10 cellular contexts compared by ENCODE assay signal in genomic region chr15:39918688-39919385, GRCh38. TPM values are rescaled to one million over a fixed set of nuclear protein-coding genes. Genes with fewer than 3 reads are reported as not detected.
DNase-seq lines count a peak whose midpoint lies in the region; ATAC-seq, FAIRE-seq and TF ChIP-seq lines count a peak whose summit lies in the region.
"Had no signal": no experiment of that assay in that cellular context is flagged by ENCODE, and none has a peak within 500 bp of the region (broad histone marks: within the 10 kb centered on the region; RNA-seq: fewer than 3 reads in every experiment).

No MANE protein-coding gene starts in this region.

- ATAC-seq in GM21367 (IDR thresholded peaks at IDR 0.05; ENCODE audit: unreplicated experiment) (no peak), HG02610 (IDR thresholded peaks at IDR 0.05; ENCODE audit: unreplicated experiment) (no peak), HG03565 (IDR thresholded peaks at IDR 0.05; ENCODE audit: unreplicated experiment) (no peak)

- H2BK15ac ChIP-seq in H1 (ENCODE audit: low read length): no peak overlapping the region

- H3K79me1 ChIP-seq in H1 (ENCODE audit: low read depth, low read length): peaks cover 6% of the 10 kb centered on the region; the same call in 1 of the 2 replicates

- no peak for TF ChIP-seq EP300 in H1 (IDR thresholded peaks at IDR 0.05; ENCODE audit: borderline replicate concordance in 1 of 2, low read depth in 2 of 2, low read length in 2 of 2)

- H3K4me1 Mint-ChIP-seq in CD14-positive monocyte: peaks cover 15% of the 10 kb centered on the region
- peaks cover 22% of the 10 kb centered on the region for H3K4me1 Mint-ChIP-seq in nephron

- FAIRE-seq in H1 (lab: Jason Lieb, UNC): no peak

- H3K27ac ChIP-seq in H1 (ENCODE audit: low read depth, low read length): no peak overlapping the region; the same call in 1 of the 2 replicates

- POLR2A ChIA-PET in H1 (lab: Charles Lee; ENCODE audit: partially characterized antibody): interaction anchor here (0.9 to 2.7 kb wide), 8 partner anchors 10 to 122 kb away, joined by 3 to 27 read pairs (median 7); partner anchors contain the start of gene EIF2AK4

- TF ChIP-seq POLR2A in H1 (IDR thresholded peaks at IDR 0.05; ENCODE audit: control extremely low read depth in 1 of 2, low read depth in 2 of 2, low read length in 2 of 2): no peak

- H3K4me2 ChIP-seq in H1 (ENCODE audit: insufficient read depth in 1 of 2, low read depth in 2 of 2, low read length in 2 of 2): peak overlapping the region; percentile 67 to 82

- DNase-seq in CD14-positive monocyte (ENCODE audit: low spot score) (no peak), M059J (ENCODE audit: low read depth) (peak; percentile 87), H1 (ENCODE audit: low read depth in 1 of 2, low spot score in 2 of 2) (no peak), midbrain (lab: John Stamatoyannopoulos, UW) (no peak)
- DNase-seq: NCI-H2081 had no signal

- H3K4ac ChIP-seq in H1 (replicated peaks; ENCODE audit: insufficient read length, low read depth, low read length): no peak overlapping the region

- no peak overlapping the region for H2BK20ac ChIP-seq in H1 (ENCODE audit: low read length)

- H3K27me3 Mint-ChIP-seq in CD14-positive monocyte (ENCODE audit: low read depth in 3 of 3): peaks cover 41 to 64% (median 45%) of the 10 kb centered on the region in 3 donors
- H3K27me3 Mint-ChIP-seq in nephron (ENCODE audit: low read depth): peaks cover 34% of the 10 kb centered on the region

- H4K5ac ChIP-seq in H1 (ENCODE audit: insufficient read length, low read depth, low read length): no peak overlapping the region

- H3K36me3 Mint-ChIP-seq in CD14-positive monocyte (peaks cover 0 to 10% of the 10 kb centered on the region in 2 donors), nephron (ENCODE audit: low read depth) (no peaks in the 10 kb centered on the region)

- H3K4me3 Mint-ChIP-seq in CD14-positive monocyte (peak overlapping the region; percentile 37 to 82), nephron (peak overlapping the region; percentile 73 to 89 (median 86))

- H3K9me3 ChIP-seq in H1 (ENCODE audit: insufficient read depth in 2 of 2, low read depth in 1 of 2, low read length in 1 of 2): no peaks in the 10 kb centered on the region

- H4K20me1 ChIP-seq in H1 (replicated peaks in 1 of 2; ENCODE audit: control insufficient read depth in 1 of 2, insufficient read depth in 2 of 2, low read length in 2 of 2): peaks cover 2 to 13% of the 10 kb centered on the region in 2 experiments

- no peak overlapping the region for H2BK120ac ChIP-seq in H1 (replicated peaks; ENCODE audit: low read depth, low read length)

- H3K27ac Mint-ChIP-seq in CD14-positive monocyte: no peak overlapping the region
- peak overlapping the region in 2 of 3 experiments; percentile 17 to 31 for H3K27ac Mint-ChIP-seq in nephron
- H3K27ac Mint-ChIP-seq: dendritic cell treated with granulocyte-macrophage colony-stimulating factor and Interleukin-4, amounts not matched to agents 40 ng/mL and 50 ng/mL, for 4 days had no signal

- H3K4me3 ChIP-seq in H1 (ENCODE audit: extremely low read depth in 1 of 4, insufficient read depth in 2 of 4, low read depth in 3 of 4, low read length in 4 of 4): peak overlapping the region; percentile 91 to 95 (median 94)

- peak overlapping the region; percentile 56 for H3K56ac ChIP-seq in H1 (replicated peaks; ENCODE audit: insufficient read length, low read depth, low read length)

- H3K23me2 ChIP-seq in H1 (ENCODE audit: low read depth, low read length): peaks cover 7% of the 10 kb centered on the region

- peak overlapping the region; percentile 15 for H3K23ac ChIP-seq in H1 (ENCODE audit: insufficient read length)

- no peak for TF ChIP-seq RAD21 in H1 (IDR thresholded peaks at IDR 0.05 in 1 of 2, conservative IDR thresholded peaks at IDR 0.05 in 1 of 2; ENCODE audit: low read depth in 2 of 2, low read length in 2 of 2)

- H3K14ac ChIP-seq in H1 (ENCODE audit: insufficient read length): no peak overlapping the region

- CTCF ChIA-PET in H1 (lab: Charles Lee; ENCODE audit: partially characterized antibody): interaction anchor here (1.1 to 1.7 kb wide), 4 partner anchors 9 to 31 kb away, joined by 3 to 6 read pairs (median 4); no protein-coding TSS in a partner anchor

- TF ChIP-seq CTCF in CD14-positive monocyte (IDR thresholded peaks at IDR 0.05) (no peak), H1 (IDR thresholded peaks at IDR 0.05; ENCODE audit: control extremely low read depth in 1 of 3, insufficient read depth in 1 of 3, low read depth in 1 of 3, low read length in 3 of 3) (no peak), nephron (IDR thresholded peaks at IDR 0.05; ENCODE audit: unreplicated experiment in 3 of 3) (no peak)

- peaks cover 0 to 10% (median 4%) of the 10 kb centered on the region in 4 experiments; a peak in 4 of 8 replicates for H3K36me3 ChIP-seq in H1 (ENCODE audit: control insufficient read depth in 2 of 4, insufficient read depth in 4 of 4, low read length in 3 of 4)

- H3K79me2 ChIP-seq in H1 (ENCODE audit: control insufficient read depth in 1 of 2, insufficient read depth in 2 of 2, low read length in 2 of 2): peaks cover 14 to 68% of the 10 kb centered on the region in 2 experiments; a peak in 3 of 4 replicates

- peak overlapping the region; percentile 55 to 84 (median 78) for H3K9ac ChIP-seq in H1 (replicated peaks in 1 of 4; ENCODE audit: extremely low read depth in 1 of 4, low read depth in 3 of 4, low read length in 3 of 4)

- 8% methylated on average over 13 of the region's 13 CpGs; no CpG with 5 or more reads in 1 of the 2 experiments for WGBS in H1 (ENCODE audit: extremely low coverage in 1 of 2, insufficient coverage in 1 of 2, insufficient read length in 1 of 2, insufficient replicate concordance in 2 of 2, low coverage in 1 of 2, low lambda C conversion rate in 2 of 2, missing lambda C conversion rate in 1 of 2), 2 experiments

- intact Hi-C loops in CD14-positive monocyte (cut with micrococcal nuclease): no loop called here

- H4K91ac ChIP-seq in H1 (replicated peaks; ENCODE audit: insufficient read length, low read length): no peak overlapping the region

- peaks cover 2 to 7% (median 3%) of the 10 kb centered on the region in 4 experiments; a peak in 5 of 7 replicates for H3K4me1 ChIP-seq in H1 (replicated peaks in 1 of 4; ENCODE audit: control insufficient read depth in 3 of 4, insufficient read depth in 4 of 4, low read length in 3 of 4)

- no peak overlapping the region for H2BK5ac ChIP-seq in H1 (ENCODE audit: low read depth, low read length)

- H4K8ac ChIP-seq in H1 (ENCODE audit: extremely low read depth, insufficient read depth, low read length): no peak overlapping the region

- H2BK12ac ChIP-seq in H1 (ENCODE audit: low read depth, low read length): no peak overlapping the region

- H2AFZ ChIP-seq in H1 (ENCODE audit: low read length): no peak overlapping the region

- no peak overlapping the region for H3K18ac ChIP-seq in H1 (ENCODE audit: extremely low read depth, low read length)

- no peak overlapping the region for H2AK5ac ChIP-seq in H1 (ENCODE audit: low read depth, low read length)

- H3K9me3 Mint-ChIP-seq in CD14-positive monocyte (peaks cover 7 to 21% (median 8%) of the 10 kb centered on the region in 7 donors), nephron (peaks cover 6% of the 10 kb centered on the region)
- H3K9me3 Mint-ChIP-seq: dendritic cell treated with granulocyte-macrophage colony-stimulating factor and Interleukin-4, amounts not matched to agents 40 ng/mL and 50 ng/mL, for 4 days had no signal

- H3K27me3 ChIP-seq in H1 (replicated peaks in 1 of 4; ENCODE audit: control insufficient read depth in 3 of 4, extremely low read depth in 1 of 4, insufficient read depth in 3 of 4, low read length in 3 of 4): no peaks in the 10 kb centered on the region

TF ChIP-seq in H1, 55 proteins besides CTCF, POLR2A, EP300 and RAD21 (continues in another document):
- no peak for TF ChIP-seq SIRT6 (IDR thresholded peaks at IDR 0.05; ENCODE audit: low read length)
- TF ChIP-seq KDM1A (IDR thresholded peaks at IDR 0.05; ENCODE audit: borderline replicate concordance, low read length): no peak
- TF ChIP-seq TBP (IDR thresholded peaks at IDR 0.05; ENCODE audit: low read depth, low read length): no peak
- TF ChIP-seq, protein P1, sequence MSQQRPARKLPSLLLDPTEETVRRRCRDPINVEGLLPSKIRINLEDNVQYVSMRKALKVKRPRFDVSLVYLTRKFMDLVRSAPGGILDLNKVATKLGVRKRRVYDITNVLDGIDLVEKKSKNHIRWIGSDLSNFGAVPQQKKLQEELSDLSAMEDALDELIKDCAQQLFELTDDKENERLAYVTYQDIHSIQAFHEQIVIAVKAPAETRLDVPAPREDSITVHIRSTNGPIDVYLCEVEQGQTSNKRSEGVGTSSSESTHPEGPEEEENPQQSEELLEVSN (IDR thresholded peaks at IDR 0.05): no peak
- no peak for TF ChIP-seq EZH2 (IDR thresholded peaks at IDR 0.05; ENCODE audit: low read depth, low read length, severe bottlenecking)
- TF ChIP-seq HDAC2 (IDR thresholded peaks at IDR 0.05; ENCODE audit: borderline replicate concordance in 1 of 2, low read depth in 2 of 2, low read length in 2 of 2): no peak
- no peak for TF ChIP-seq MAFK (IDR thresholded peaks at IDR 0.05; ENCODE audit: low read depth, low read length)
- TF ChIP-seq TCF12 (IDR thresholded peaks at IDR 0.05; ENCODE audit: low read depth, low read length): no peak

RNA-seq across cellular contexts. Expression of gene GPR176, which starts 1.2 kb away (rescaled TPM):
- polyA plus RNA-seq in CD14-positive monocyte: under 1 TPM in 1 of 2 donors, not detected in 1; 0.18 TPM
- 75.9 and 107 TPM in 2 replicates for total RNA-seq in M059J (2014; rRNA removed; shearing (Covaris generic))
- 190 and 198 TPM in 2 replicates for total RNA-seq in H1 (2021; fragmentation: NEBNext Ultra II Directional; extraction: Animal tissue kit (Norgen Biotek cat#: 25700))
- polyA plus RNA-seq in H1 (2011; rRNA removed): 281 and 318 TPM in 2 replicates
- 189 TPM for polyA plus RNA-seq in H1 (2011; cell fraction: cytosol; rRNA removed)
- 347 TPM for polyA plus RNA-seq in H1 (2011; cell fraction: nucleus; rRNA removed)
- 147 to 191 TPM (median 166 TPM) in 4 replicates for polyA plus RNA-seq in H1 (2012, experiment 1 of 2)
- 130 TPM for polyA plus RNA-seq in H1 (2012, experiment 2 of 2)
- polyA plus RNA-seq in H1 (2013, experiment 1 of 2): 98.7 TPM
- 108 TPM for polyA plus RNA-seq in H1 (2013, experiment 2 of 2)
- polyA minus RNA-seq in H1 (2011; rRNA and poly(A)+ RNA removed): 732 and 803 TPM in 2 replicates
- 146 TPM for polyA minus RNA-seq in H1 (2011; cell fraction: cytosol; rRNA and poly(A)+ RNA removed)
- 175 TPM for polyA minus RNA-seq in H1 (2011; cell fraction: nucleus; rRNA and poly(A)+ RNA removed)

RNA-seq across cellular contexts. Expression of gene EIF2AK4, which starts 15.1 kb away (rescaled TPM):
- polyA plus RNA-seq in CD14-positive monocyte (10 to 100 TPM; 16.1 to 19.8 TPM), H1 (2011; rRNA removed) (61.0 and 67.9 TPM in 2 replicates)
- 33.0 and 56.7 TPM in 2 replicates for total RNA-seq in M059J (2014; rRNA removed; shearing (Covaris generic))
- 96.9 and 105 TPM in 2 replicates for total RNA-seq in H1 (2021; fragmentation: NEBNext Ultra II Directional; extraction: Animal tissue kit (Norgen Biotek cat#: 25700))
- polyA plus RNA-seq in H1 (2011; cell fraction: cytosol; rRNA removed): 83.0 TPM
- 87.0 TPM for polyA plus RNA-seq in H1 (2011; cell fraction: nucleus; rRNA removed)
- polyA plus RNA-seq in H1 (2012, experiment 1 of 2): 60.3 to 83.0 TPM (median 69.7 TPM) in 4 replicates
- 12.0 TPM for polyA plus RNA-seq in H1 (2012, experiment 2 of 2)
- 116 TPM for polyA plus RNA-seq in H1 (2013, experiment 1 of 2)
- 128 TPM for polyA plus RNA-seq in H1 (2013, experiment 2 of 2)
- polyA minus RNA-seq in H1 (2011; rRNA and poly(A)+ RNA removed): 169 TPM in 2 replicates
- 67.4 TPM for polyA minus RNA-seq in H1 (2011; cell fraction: cytosol; rRNA and poly(A)+ RNA removed)
- 162 TPM for polyA minus RNA-seq in H1 (2011; cell fraction: nucleus; rRNA and poly(A)+ RNA removed)

Comparison
In these comparisons a context has a peak if more than half of its experiments do, and no peak if none do; other contexts are left out.
1. H3K27ac Mint-ChIP-seq: peak in nephron (2 of 3); none in CD14-positive monocyte (0 of 7).